29 cellular contexts compared by ENCODE assay signal in the genomic region with DNA sequence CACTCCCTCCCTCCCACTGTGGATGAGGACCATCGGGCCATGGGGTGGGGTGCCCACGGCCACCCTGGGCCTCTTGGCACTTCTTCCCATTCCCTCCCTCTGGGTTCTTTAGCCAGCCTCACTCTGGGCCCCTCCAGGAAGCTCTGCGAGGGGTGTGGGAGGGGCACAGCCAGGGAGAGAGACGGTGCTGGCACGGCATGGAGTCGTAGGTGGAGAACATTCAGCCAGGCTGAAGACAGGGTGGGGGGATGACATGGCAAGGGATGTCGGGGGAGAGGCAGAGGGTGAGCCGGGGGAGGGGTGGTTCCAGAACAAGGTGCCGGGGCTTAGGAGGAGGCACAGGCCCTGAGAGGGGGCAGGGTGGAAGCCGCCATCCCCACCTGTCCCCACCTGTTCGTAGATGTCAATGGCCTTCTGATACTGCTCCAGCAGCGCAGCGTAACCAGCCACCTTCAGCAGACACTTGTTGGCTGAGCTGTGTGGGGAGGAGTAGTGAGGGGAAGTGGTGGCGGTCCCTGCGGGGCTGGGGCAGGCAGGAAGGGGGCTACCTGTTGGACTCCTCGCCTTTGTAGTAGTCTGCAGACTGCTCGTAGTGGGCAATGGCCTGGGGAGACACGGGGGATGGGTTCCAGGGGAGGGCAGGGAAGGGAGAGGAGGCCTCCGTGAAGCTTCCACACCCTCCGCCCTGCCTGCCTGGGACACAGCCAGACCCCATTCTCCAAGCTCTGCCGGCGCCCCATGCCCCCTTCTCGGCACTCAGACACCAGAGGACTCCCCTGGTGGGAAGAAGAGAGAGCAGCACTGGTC. TPM values are rescaled to one million over a fixed set of nuclear protein-coding genes. Genes with fewer than 3 reads are reported as not detected.
A peak's percentile ranks its signal among the peaks of the same experiment; 100 is the strongest.
DNase-seq lines count a peak whose midpoint lies in the region; ATAC-seq, FAIRE-seq and TF ChIP-seq lines count a peak whose summit lies in the region.
"Had no signal": no experiment of that assay in that cellular context is flagged by ENCODE, and none has a peak within 500 bp of the region (broad histone marks: within the 10 kb centered on the region; RNA-seq: fewer than 3 reads in every experiment).

No MANE protein-coding gene starts in this region.

- no peak overlapping the region; the same call in 1 of the 2 replicates for H3K18ac ChIP-seq in H1 (ENCODE audit: extremely low read depth, low read length)

- no peak overlapping the region for H3K4ac ChIP-seq in H1 (replicated peaks; ENCODE audit: insufficient read length, low read depth, low read length)

- H3K4me2 ChIP-seq in H1 (ENCODE audit: insufficient read depth in 1 of 2, low read depth in 2 of 2, low read length in 2 of 2) = no peak overlapping the region
- H3K4me2 ChIP-seq: smooth muscle cell had no signal

- H2BK120ac ChIP-seq in H1 (replicated peaks; ENCODE audit: low read depth, low read length) = no peak overlapping the region

- 86% methylated on average over 12 of the region's 23 CpGs; no CpG with 5 or more reads in 1 of the 2 experiments for WGBS in H1 (ENCODE audit: extremely low coverage in 1 of 2, insufficient coverage in 1 of 2, insufficient read length in 1 of 2, insufficient replicate concordance in 2 of 2, low coverage in 1 of 2, low lambda C conversion rate in 2 of 2, missing lambda C conversion rate in 1 of 2), 2 experiments

- no peak overlapping the region for H3K9ac ChIP-seq in H1 (replicated peaks in 1 of 4; ENCODE audit: extremely low read depth in 1 of 4, low read depth in 3 of 4, low read length in 3 of 4)

- peaks cover 0 to 12% of the 10 kb centered on the region in 2 experiments for H4K20me1 ChIP-seq in H1 (replicated peaks in 1 of 2; ENCODE audit: control insufficient read depth in 1 of 2, insufficient read depth in 2 of 2, low read length in 2 of 2)

- no peak for TF ChIP-seq POLR2A in H1 (IDR thresholded peaks at IDR 0.05; ENCODE audit: control extremely low read depth in 1 of 2, low read depth in 2 of 2, low read length in 2 of 2)

- H3K27me3 ChIP-seq in WERI-Rb-1 (ENCODE audit: insufficient read depth, low read depth, severe bottlenecking) (no peaks in the 10 kb centered on the region), H1 (replicated peaks in 1 of 4; ENCODE audit: control insufficient read depth in 3 of 4, extremely low read depth in 1 of 4, insufficient read depth in 3 of 4, low read length in 3 of 4) (no peaks in the 10 kb centered on the region)
- H3K27me3 ChIP-seq: gastrocnemius medialis, left lung, stomach, tibial nerve had no signal

- H3K4me3 Mint-ChIP-seq in activated naive CD8-positive, alpha-beta T cell treated with anti-CD3 and anti-CD28 coated beads, Interleukin-2, amount 10 ng/mL, durations not matched to agents 7 days and 5 days = no peak overlapping the region
- H3K4me3 Mint-ChIP-seq in activated naive CD8-positive, alpha-beta T cell treated with anti-CD3 and anti-CD28 coated beads, Interleukin-2, amount 50 U/mL, for 24 hours = no peak overlapping the region
- H3K4me3 Mint-ChIP-seq: activated naive CD4-positive, alpha-beta T cell treated with anti-CD3 and anti-CD28 coated beads for 36 hours; B cell; dendritic cell treated with granulocyte-macrophage colony-stimulating factor and Interleukin-4, amounts not matched to agents 40 ng/mL and 50 ng/mL, for 4 days; T-helper 1 cell treated with Interleukin-12 subunit alpha and Interleukin-12 subunit beta and Interleukin-4 antibody, amounts not matched to agents 30 μg/mL and 1 μg/mL, for 36 hours had no signal

- H3K27ac Mint-ChIP-seq in activated naive CD8-positive, alpha-beta T cell treated with anti-CD3 and anti-CD28 coated beads, Interleukin-2, amount 10 ng/mL, durations not matched to agents 7 days and 5 days = peak overlapping the region; percentile 47
- no peak overlapping the region for H3K27ac Mint-ChIP-seq in activated naive CD8-positive, alpha-beta T cell treated with anti-CD3 and anti-CD28 coated beads, Interleukin-2, amount 50 U/mL, for 24 hours
- H3K27ac Mint-ChIP-seq: activated naive CD4-positive, alpha-beta T cell treated with anti-CD3 and anti-CD28 coated beads for 36 hours; B cell; dendritic cell treated with granulocyte-macrophage colony-stimulating factor and Interleukin-4, amounts not matched to agents 40 ng/mL and 50 ng/mL, for 4 days; T-helper 1 cell treated with Interleukin-12 subunit alpha and Interleukin-12 subunit beta and Interleukin-4 antibody, amounts not matched to agents 30 μg/mL and 1 μg/mL, for 36 hours had no signal

- H3K27ac ChIP-seq in WERI-Rb-1 = peak overlapping the region; percentile 44; the same call in 1 of the 2 replicates
- no peak overlapping the region for H3K27ac ChIP-seq in H1 (ENCODE audit: low read depth, low read length)
- H3K27ac ChIP-seq: gastrocnemius medialis, left lung, stomach had no signal

- TF ChIP-seq EP300 in H1 (IDR thresholded peaks at IDR 0.05; ENCODE audit: borderline replicate concordance in 1 of 2, low read depth in 2 of 2, low read length in 2 of 2) = no peak

- H3K4me3 ChIP-seq in WERI-Rb-1 (ENCODE audit: low read depth, low read length) = no peak overlapping the region
- H3K4me3 ChIP-seq in H1 (ENCODE audit: extremely low read depth in 1 of 4, insufficient read depth in 2 of 4, low read depth in 3 of 4, low read length in 4 of 4) = no peak overlapping the region
- H3K4me3 ChIP-seq: gastrocnemius medialis, left lung, smooth muscle cell, stomach, tibial nerve had no signal

- no peaks in the 10 kb centered on the region for H3K27me3 Mint-ChIP-seq in activated naive CD8-positive, alpha-beta T cell treated with anti-CD3 and anti-CD28 coated beads, Interleukin-2, amount 10 ng/mL, durations not matched to agents 7 days and 5 days
- no peaks in the 10 kb centered on the region for H3K27me3 Mint-ChIP-seq in activated naive CD8-positive, alpha-beta T cell treated with anti-CD3 and anti-CD28 coated beads, Interleukin-2, amount 50 U/mL, for 24 hours
- H3K27me3 Mint-ChIP-seq: B cell; dendritic cell treated with granulocyte-macrophage colony-stimulating factor and Interleukin-4, amounts not matched to agents 40 ng/mL and 50 ng/mL, for 4 days; IgD-negative memory B cell had no signal

- no peak overlapping the region; the same call in 1 of the 2 replicates for H2BK5ac ChIP-seq in H1 (ENCODE audit: low read depth, low read length)

- POLR2A ChIA-PET in activated naive CD8-positive, alpha-beta T cell treated with anti-CD3 and anti-CD28 coated beads, Interleukin-2, amount 10 ng/mL, durations not matched to agents 7 days and 5 days (lab: Charles Lee) = interaction anchor here (2.1 kb wide), 1 partner anchor 9 kb away, joined by 7 read pairs; a partner anchor contains a TSS
- POLR2A ChIA-PET in H1 (lab: Charles Lee; ENCODE audit: partially characterized antibody) = interaction anchor here (0.6 to 7.6 kb wide), 5 partner anchors 7 to 253 kb away, joined by 3 to 55 read pairs (median 4); a partner anchor contains a TSS

- no peak overlapping the region for H3K56ac ChIP-seq in H1 (replicated peaks; ENCODE audit: insufficient read length, low read depth, low read length)

- no peaks in the 10 kb centered on the region for H3K9me3 ChIP-seq in WERI-Rb-1 (ENCODE audit: severe bottlenecking)
- no peaks in the 10 kb centered on the region for H3K9me3 ChIP-seq in H1 (ENCODE audit: insufficient read depth in 2 of 2, low read depth in 1 of 2, low read length in 1 of 2)
- H3K9me3 ChIP-seq: gastrocnemius medialis, left lung, stomach, tibial nerve had no signal

- no peak overlapping the region for H4K5ac ChIP-seq in H1 (ENCODE audit: insufficient read length, low read depth, low read length)

- H3K36me3 ChIP-seq in WERI-Rb-1 (peaks cover 80% of the 10 kb centered on the region), H1 (ENCODE audit: control insufficient read depth in 2 of 4, insufficient read depth in 4 of 4, low read length in 3 of 4) (peaks cover 3 to 6% (median 5%) of the 10 kb centered on the region in 4 experiments; a peak in 4 of 8 replicates)

- H3K4me1 Mint-ChIP-seq in activated naive CD8-positive, alpha-beta T cell treated with anti-CD3 and anti-CD28 coated beads, Interleukin-2, amount 10 ng/mL, durations not matched to agents 7 days and 5 days = peaks cover 7% of the 10 kb centered on the region
- H3K4me1 Mint-ChIP-seq in activated naive CD8-positive, alpha-beta T cell treated with anti-CD3 and anti-CD28 coated beads, Interleukin-2, amount 50 U/mL, for 24 hours = no peaks in the 10 kb centered on the region

- H3K4me1 ChIP-seq in H1 (replicated peaks in 1 of 4; ENCODE audit: control insufficient read depth in 3 of 4, insufficient read depth in 4 of 4, low read length in 3 of 4) = peaks cover 0 to 4% (median 1%) of the 10 kb centered on the region in 4 experiments; a peak in 2 of 7 replicates
- H3K4me1 ChIP-seq: left lung had no signal

- H2AK5ac ChIP-seq in H1 (ENCODE audit: low read depth, low read length) = no peak overlapping the region

- peaks cover 8% of the 10 kb centered on the region for H3K36me3 Mint-ChIP-seq in activated naive CD8-positive, alpha-beta T cell treated with anti-CD3 and anti-CD28 coated beads, Interleukin-2, amount 10 ng/mL, durations not matched to agents 7 days and 5 days
- H3K36me3 Mint-ChIP-seq in activated naive CD8-positive, alpha-beta T cell treated with anti-CD3 and anti-CD28 coated beads, Interleukin-2, amount 50 U/mL, for 24 hours (ENCODE audit: low read depth) = peaks cover 6% of the 10 kb centered on the region

- no peak for DNase-seq in activated naive CD8-positive, alpha-beta T cell treated with anti-CD3 and anti-CD28 coated beads, Interleukin-2, amount 10 ng/mL, durations not matched to agents 7 days and 5 days
- DNase-seq in activated naive CD8-positive, alpha-beta T cell treated with anti-CD3 and anti-CD28 coated beads, Interleukin-2, amount 50 U/mL, for 24 hours = no peak
- DNase-seq in WERI-Rb-1 = no peak
- DNase-seq in H1 (ENCODE audit: low read depth in 1 of 2, low spot score in 2 of 2) = no peak
- no peak for DNase-seq in sciatic nerve (ENCODE audit: low spot score)
- no peak for DNase-seq in cortex of kidney (lab: John Stamatoyannopoulos, UW)
- DNase-seq: activated CD4-positive, alpha-beta T cell treated with anti-CD3 and anti-CD28 coated beads for 4 hours; activated naive CD4-positive, alpha-beta T cell treated with anti-CD3 and anti-CD28 coated beads for 36 hours; activated T-cell treated with anti-CD3 and anti-CD28 coated beads, Interleukin-2, amount 50 U/mL, for 48 hours; amniotic stem cell; gastrocnemius medialis; GOT3; hippocampal formation; NCI-H1092 treated with DMSO at 0.1 percent for 48 hours; NCI-H1930; NCI-H2227 treated with DMSO at 0.1 percent for 48 hours; NCI-H82; stimulated activated CD4-positive, alpha-beta T cell treated with anti-CD3 and anti-CD28 coated beads, Interleukin-1b, Interleukin-23, amount 100 ng/mL, for 48 hours; stimulated activated CD8-positive, alpha-beta memory T cell treated with anti-CD3 and anti-CD28 coated beads, Interleukin-4, amount 100 ng/mL, for 48 hours; stomach had no signal

- CTCF ChIA-PET in H1 (lab: Charles Lee; ENCODE audit: partially characterized antibody) = interaction anchor here (0.7 to 2.5 kb wide), 9 partner anchors 8 to 1755 kb away, joined by 3 to 9 read pairs (median 5); a partner anchor contains a TSS

- H2BK12ac ChIP-seq in H1 (ENCODE audit: low read depth, low read length) = 0 out of 2 replicates have a peak overlapping the region, but pooled peaks have one; percentile 17

- no peaks in the 10 kb centered on the region for H3K9me3 Mint-ChIP-seq in activated naive CD8-positive, alpha-beta T cell treated with anti-CD3 and anti-CD28 coated beads, Interleukin-2, amount 10 ng/mL, durations not matched to agents 7 days and 5 days
- H3K9me3 Mint-ChIP-seq in activated naive CD8-positive, alpha-beta T cell treated with anti-CD3 and anti-CD28 coated beads, Interleukin-2, amount 50 U/mL, for 24 hours = no peaks in the 10 kb centered on the region
- H3K9me3 Mint-ChIP-seq: activated naive CD4-positive, alpha-beta T cell treated with anti-CD3 and anti-CD28 coated beads for 36 hours; dendritic cell treated with granulocyte-macrophage colony-stimulating factor and Interleukin-4, amounts not matched to agents 40 ng/mL and 50 ng/mL, for 4 days; IgD-negative memory B cell; T-helper 1 cell treated with Interleukin-12 subunit alpha and Interleukin-12 subunit beta and Interleukin-4 antibody, amounts not matched to agents 30 μg/mL and 1 μg/mL, for 36 hours had no signal

- no peak for FAIRE-seq in H1 (lab: Jason Lieb, UNC)

- H2AFZ ChIP-seq in H1 (ENCODE audit: low read length) = no peak overlapping the region

- H3K23ac ChIP-seq in H1 (ENCODE audit: insufficient read length) = no peak overlapping the region

- no peak overlapping the region; the same call in 1 of the 2 replicates for H2BK15ac ChIP-seq in H1 (ENCODE audit: low read length)

- H3K14ac ChIP-seq in H1 (ENCODE audit: insufficient read length) = no peak overlapping the region

- intact Hi-C loops in sciatic nerve (cut with DNase I) = no loop called here

- no peak for ATAC-seq in activated naive CD8-positive, alpha-beta T cell treated with anti-CD3 and anti-CD28 coated beads, Interleukin-2, amount 10 ng/mL, durations not matched to agents 7 days and 5 days (ENCODE audit: low read depth)
- ATAC-seq in activated naive CD8-positive, alpha-beta T cell treated with anti-CD3 and anti-CD28 coated beads, Interleukin-2, amount 50 U/mL, for 24 hours = no peak
- peak; percentile 2 for ATAC-seq in sciatic nerve
- ATAC-seq in HG02623 (IDR thresholded peaks at IDR 0.05; ENCODE audit: unreplicated experiment) = no peak
- ATAC-seq in GM18868 (IDR thresholded peaks at IDR 0.05; ENCODE audit: unreplicated experiment) = no peak
- ATAC-seq: gastrocnemius medialis, left lung had no signal

- TF ChIP-seq RAD21 in H1 (IDR thresholded peaks at IDR 0.05 in 1 of 2, conservative IDR thresholded peaks at IDR 0.05 in 1 of 2; ENCODE audit: low read depth in 2 of 2, low read length in 2 of 2) = no peak

- H2BK20ac ChIP-seq in H1 (ENCODE audit: low read length) = no peak overlapping the region

- no peak overlapping the region for H4K91ac ChIP-seq in H1 (replicated peaks; ENCODE audit: insufficient read length, low read length)

- TF ChIP-seq CTCF in WERI-Rb-1 (IDR thresholded peaks at IDR 0.05; ENCODE audit: low read depth, low read length) (no peak), H1 (IDR thresholded peaks at IDR 0.05; ENCODE audit: control extremely low read depth in 1 of 3, insufficient read depth in 1 of 3, low read depth in 1 of 3, low read length in 3 of 3) (peak in 1 of 3 experiments; percentile 2; a peak in 1 of 4 replicates)

- H3K79me1 ChIP-seq in H1 (ENCODE audit: low read depth, low read length) = no peaks in the 10 kb centered on the region

- peaks cover 6% of the 10 kb centered on the region; the same call in 1 of the 2 replicates for H3K23me2 ChIP-seq in H1 (ENCODE audit: low read depth, low read length)

- H3K79me2 ChIP-seq in H1 (ENCODE audit: control insufficient read depth in 1 of 2, insufficient read depth in 2 of 2, low read length in 2 of 2) = no peaks in the 10 kb centered on the region

- no peak overlapping the region; the same call in 1 of the 2 replicates for H4K8ac ChIP-seq in H1 (ENCODE audit: extremely low read depth, insufficient read depth, low read length)

RNA-seq across cellular contexts. Expression of a gene that starts 8.8 kb away (rescaled TPM):
- total RNA-seq in activated naive CD8-positive, alpha-beta T cell treated with anti-CD3 and anti-CD28 coated beads, Interleukin-2, amount 10 ng/mL, durations not matched to agents 7 days and 5 days = 1 to 10 TPM; 8.0 to 8.6 TPM
- total RNA-seq in H1 (2021; fragmentation: NEBNext Ultra II Directional; extraction: Animal tissue kit (Norgen Biotek cat#: 25700)) = 23.6 and 28.0 TPM in 2 replicates
- 31.3 and 45.2 TPM in 2 replicates for polyA plus RNA-seq in H1 (2011; rRNA removed)
- polyA plus RNA-seq in H1 (2011; cell fraction: cytosol; rRNA removed) = 29.4 TPM
- polyA plus RNA-seq in H1 (2011; cell fraction: nucleus; rRNA removed) = 57.8 TPM
- polyA plus RNA-seq in H1 (2012, experiment 1 of 2) = 22.6 to 33.3 TPM (median 31.1 TPM) in 4 replicates
- 27.0 TPM for polyA plus RNA-seq in H1 (2012, experiment 2 of 2)
- polyA plus RNA-seq in H1 (2013, experiment 1 of 2) = 24.6 TPM
- 23.7 TPM for polyA plus RNA-seq in H1 (2013, experiment 2 of 2)
- 14.6 and 16.5 TPM in 2 replicates for polyA minus RNA-seq in H1 (2011; rRNA and poly(A)+ RNA removed)
- polyA minus RNA-seq in H1 (2011; cell fraction: cytosol; rRNA and poly(A)+ RNA removed) = 6.9 TPM
- 9.3 TPM for polyA minus RNA-seq in H1 (2011; cell fraction: nucleus; rRNA and poly(A)+ RNA removed)
- total RNA-seq in sciatic nerve = 6.3 TPM

RNA-seq across cellular contexts. Expression of a gene that starts 21.1 kb away (rescaled TPM):
- under 1 TPM in 1 of 2 experiments, not detected in 1; 0.20 TPM for total RNA-seq in activated naive CD8-positive, alpha-beta T cell treated with anti-CD3 and anti-CD28 coated beads, Interleukin-2, amount 10 ng/mL, durations not matched to agents 7 days and 5 days
- 7.3 and 8.3 TPM in 2 replicates for total RNA-seq in H1 (2021; fragmentation: NEBNext Ultra II Directional; extraction: Animal tissue kit (Norgen Biotek cat#: 25700))
- polyA plus RNA-seq in H1 (2011; rRNA removed) = 12.4 and 15.7 TPM in 2 replicates
- polyA plus RNA-seq in H1 (2011; cell fraction: cytosol; rRNA removed) = 9.3 TPM
- polyA plus RNA-seq in H1 (2011; cell fraction: nucleus; rRNA removed) = 16.6 TPM
- 7.1 to 14.9 TPM (median 11.4 TPM) in 4 replicates for polyA plus RNA-seq in H1 (2012, experiment 1 of 2)
- polyA plus RNA-seq in H1 (2012, experiment 2 of 2) = 6.9 TPM
- 6.6 TPM for polyA plus RNA-seq in H1 (2013, experiment 1 of 2)
- 6.1 TPM for polyA plus RNA-seq in H1 (2013, experiment 2 of 2)
- polyA minus RNA-seq in H1 (2011; rRNA and poly(A)+ RNA removed) = 27.9 and 30.5 TPM in 2 replicates
- polyA minus RNA-seq in H1 (2011; cell fraction: cytosol; rRNA and poly(A)+ RNA removed) = 12.6 TPM
- polyA minus RNA-seq in H1 (2011; cell fraction: nucleus; rRNA and poly(A)+ RNA removed) = 9.7 TPM
- total RNA-seq in sciatic nerve = not detected
- total RNA-seq: activated naive CD4-positive, alpha-beta T cell treated with anti-CD3 and anti-CD28 coated beads for 36 hours; B cell; gastrocnemius medialis; tibial nerve had no signal
- polyA plus RNA-seq: IgD-negative memory B cell had no signal

RNA-seq across cellular contexts. Expression of a gene that starts 22.1 kb away (rescaled TPM):
- total RNA-seq in activated naive CD8-positive, alpha-beta T cell treated with anti-CD3 and anti-CD28 coated beads, Interleukin-2, amount 10 ng/mL, durations not matched to agents 7 days and 5 days = 100 to 1,000 TPM in 1 of 2 experiments, 10 to 100 TPM in 1; 96.4 to 103 TPM
- 58.3 and 58.5 TPM in 2 replicates for total RNA-seq in H1 (2021; fragmentation: NEBNext Ultra II Directional; extraction: Animal tissue kit (Norgen Biotek cat#: 25700))
- 78.2 and 101 TPM in 2 replicates for polyA plus RNA-seq in H1 (2011; rRNA removed)
- polyA plus RNA-seq in H1 (2011; cell fraction: cytosol; rRNA removed) = 70.6 TPM
- polyA plus RNA-seq in H1 (2011; cell fraction: nucleus; rRNA removed) = 77.1 TPM
- polyA plus RNA-seq in H1 (2012, experiment 1 of 2) = 53.3 to 67.3 TPM (median 65.3 TPM) in 4 replicates
- 95.9 TPM for polyA plus RNA-seq in H1 (2012, experiment 2 of 2)
- 52.3 TPM for polyA plus RNA-seq in H1 (2013, experiment 1 of 2)
- polyA plus RNA-seq in H1 (2013, experiment 2 of 2) = 52.2 TPM
- 106 and 112 TPM in 2 replicates for polyA minus RNA-seq in H1 (2011; rRNA and poly(A)+ RNA removed)
- polyA minus RNA-seq in H1 (2011; cell fraction: cytosol; rRNA and poly(A)+ RNA removed) = 84.4 TPM
- 38.2 TPM for polyA minus RNA-seq in H1 (2011; cell fraction: nucleus; rRNA and poly(A)+ RNA removed)
- 91.7 TPM for total RNA-seq in sciatic nerve
